24 cellular contexts compared by ENCODE assay signal in the genomic region with DNA sequence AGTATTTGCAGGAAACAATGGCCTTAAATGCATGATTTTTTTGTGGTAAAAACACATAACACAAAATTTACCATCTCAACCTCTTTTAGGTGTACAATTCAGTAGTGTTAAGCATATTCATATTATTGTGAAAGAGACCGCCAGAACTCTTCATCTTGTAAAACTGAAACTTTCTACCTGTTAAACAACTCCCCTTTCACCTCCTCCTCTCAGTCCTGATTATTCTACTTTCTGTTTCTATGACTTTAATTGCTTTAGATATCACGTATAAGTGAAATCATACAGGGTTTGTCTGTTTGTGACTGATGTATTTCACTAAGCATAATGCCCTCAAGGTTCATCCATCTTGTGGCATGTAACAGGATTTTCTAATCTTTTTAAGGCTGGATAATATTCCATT.
"Had no signal": no experiment of that assay in that cellular context is flagged by ENCODE, and none has a peak within 500 bp of the region (broad histone marks: within the 10 kb centered on the region; RNA-seq: fewer than 3 reads in every experiment).

No MANE protein-coding gene starts in this region.

- H3K9me3 ChIP-seq: SK-N-SH had no signal

- FAIRE-seq: HTR-8/SVneo, K562, RCC 7860 had no signal

- H3K4me2 ChIP-seq: KMS-11, SK-N-SH had no signal

- DNase-seq: Kasumi-1, MV-4-11, NCI-H1048, NCI-H1105, NCI-H1417, NCI-H1436 treated with DMSO at 0.1 percent for 48 hours, NCI-H1694, NCI-H187 treated with DMSO at 0.1 percent for 48 hours, NCI-H2029 treated with DMSO at 0.1 percent for 48 hours, NCI-H2171 treated with DMSO at 0.1 percent for 48 hours, NCI-H2227 treated with DMSO at 0.1 percent for 48 hours, NCI-H524 treated with DMSO at 0.1 percent for 48 hours, NCI-H69, NCI-H774, SHP77, SK-N-SH, SW 1271, T-cell had no signal

- H3K27ac ChIP-seq: HL-60, KMS-11, RWPE1 had no signal

- H3K4me3 ChIP-seq: K562 had no signal

- ATAC-seq: K562, T-cell had no signal

- H3K9ac ChIP-seq: KMS-11, SK-N-SH had no signal
